ENCODE assay signal across 8 cellular contexts in the genomic region with DNA sequence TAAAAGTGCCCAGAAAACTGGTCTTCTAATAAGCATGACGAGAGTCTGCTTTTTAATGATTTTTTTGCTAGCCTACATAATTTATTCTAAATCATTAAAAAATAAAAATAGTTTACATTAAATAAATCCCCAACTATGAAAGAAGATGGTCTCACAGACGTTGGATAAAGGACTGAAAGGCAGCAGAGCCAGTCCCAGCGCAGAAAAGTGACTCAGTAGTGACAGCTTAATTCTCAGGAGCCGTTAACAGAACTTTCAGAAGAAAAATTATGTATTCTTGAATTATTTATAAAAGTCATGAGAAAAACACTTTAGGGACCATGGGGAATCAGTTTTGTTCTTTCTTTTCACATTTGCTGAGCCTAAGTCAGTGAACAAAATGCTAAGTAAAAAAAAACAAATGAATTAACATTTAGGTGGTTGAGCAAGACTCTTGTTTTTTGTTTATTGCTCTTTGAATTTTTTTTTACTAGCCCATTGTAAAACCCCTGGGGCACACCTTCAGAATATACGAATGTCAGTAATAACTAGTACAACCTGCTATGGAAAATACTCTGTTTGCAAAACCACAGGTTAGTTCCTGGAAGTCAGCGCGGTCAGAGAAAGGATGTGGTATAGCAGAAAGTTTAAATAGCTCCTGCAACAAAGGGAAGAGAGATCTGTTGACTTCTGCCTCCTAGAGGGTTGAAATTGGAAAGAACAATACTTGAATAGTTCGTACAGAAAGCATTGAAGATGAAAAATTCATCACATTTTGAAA. TPM values are rescaled to one million over a fixed set of nuclear protein-coding genes. Genes with fewer than 3 reads are reported as not detected.
DNase-seq lines count a peak whose midpoint lies in the region; ATAC-seq, FAIRE-seq and TF ChIP-seq lines count a peak whose summit lies in the region.

No MANE protein-coding gene starts in this region.

- intact Hi-C loops in Calu3 (cut with micrococcal nuclease; ENCODE audit: unreplicated experiment) = no loop called here

- DNase-seq in GM18507 (ENCODE audit: extremely low spot score, insufficient read length, low read depth) = no peak
- DNase-seq in SW480 (ENCODE audit: low spot score) = peak; percentile 68
- DNase-seq in chondrocyte (ENCODE audit: low spot score) = no peak
- DNase-seq in dermis blood vessel endothelial cell = no peak
- no peak for DNase-seq in EL
- no peak for DNase-seq in Calu3
- no peak for DNase-seq in DMS53 (lab: John Stamatoyannopoulos, UW)

- H3K4me1 Mint-ChIP-seq in chondrocyte (ENCODE audit: low read depth) (peaks cover 8% of the 10 kb centered on the region), Calu3 (ENCODE audit: low read depth, unreplicated experiment) (no peaks in the 10 kb centered on the region)

- CTCF ChIA-PET in Calu3 (lab: Charles Lee) = no interaction called here

- H3K27me3 Mint-ChIP-seq in chondrocyte (ENCODE audit: low read depth) (peaks cover 9% of the 10 kb centered on the region), Calu3 (ENCODE audit: unreplicated experiment) (peaks cover 16% of the 10 kb centered on the region)

- H3K36me3 Mint-ChIP-seq in chondrocyte (ENCODE audit: low read depth) = no peaks in the 10 kb centered on the region
- H3K36me3 Mint-ChIP-seq in Calu3 (ENCODE audit: insufficient read depth, unreplicated experiment) = no peaks in the 10 kb centered on the region

- H3K9me3 Mint-ChIP-seq in chondrocyte (ENCODE audit: low read depth) (no peaks in the 10 kb centered on the region), Calu3 (ENCODE audit: low read depth, unreplicated experiment) (no peaks in the 10 kb centered on the region)

- H3K4me3 Mint-ChIP-seq in chondrocyte (ENCODE audit: unreplicated experiment) (no peak overlapping the region), Calu3 (ENCODE audit: low read depth, unreplicated experiment) (no peak overlapping the region)

- peak; percentile 73 for ATAC-seq in HG02840 (IDR thresholded peaks at IDR 0.05; ENCODE audit: low FRiP score, unreplicated experiment)

- no TSS peak for BruUV-seq in Calu3 (replicated peaks; lab: Mats Ljungman, UMichigan)

- H3K27ac Mint-ChIP-seq in chondrocyte (ENCODE audit: unreplicated experiment) = no peak overlapping the region
- H3K27ac Mint-ChIP-seq in Calu3 (ENCODE audit: unreplicated experiment) = no peak overlapping the region

- FAIRE-seq in GM18507 (lab: Jason Lieb, UNC) = peak; percentile 94

- TF ChIP-seq CTCF in chondrocyte (IDR thresholded peaks at IDR 0.05) (peak; percentile 24), Calu3 (IDR thresholded peaks at IDR 0.05; ENCODE audit: unreplicated experiment) (no peak)

RNA-seq across cellular contexts. Expression of a gene that starts 50.4 kb away (rescaled TPM):
- 0.70 to 1.6 TPM (median 0.87 TPM) in 3 replicates for total RNA-seq in chondrocyte
- total RNA-seq in dermis blood vessel endothelial cell = not detected in 2 replicates
- total RNA-seq in Calu3 (2022) = 1.0 and 1.7 TPM in 2 replicates
